20 cellular contexts compared by ENCODE assay signal in the genomic region with DNA sequence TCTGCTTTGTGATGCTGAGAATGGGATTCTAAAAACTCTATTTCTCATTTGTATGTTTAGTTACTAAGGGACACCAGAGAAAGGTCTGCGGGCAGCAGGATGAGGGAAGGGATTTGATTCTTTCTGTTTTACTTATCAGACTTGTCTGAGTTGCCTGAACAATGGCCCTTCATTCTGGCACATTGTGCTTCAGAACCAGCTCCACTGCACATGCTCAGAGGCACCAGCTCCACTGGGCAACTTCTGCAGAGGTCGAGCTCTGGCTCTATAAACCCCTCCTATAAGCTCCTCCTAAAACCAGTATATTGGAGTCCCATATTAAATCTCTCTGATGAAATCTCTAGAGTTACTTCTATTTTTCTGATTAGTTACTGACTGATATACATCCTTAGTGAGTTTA.
"Had no signal": no experiment of that assay in that cellular context is flagged by ENCODE, and none has a peak within 500 bp of the region (broad histone marks: within the 10 kb centered on the region; RNA-seq: fewer than 3 reads in every experiment).

No MANE protein-coding gene starts in this region.

- H3K36me3 Mint-ChIP-seq: natural killer cell, type B pancreatic cell had no signal

- H3K27ac Mint-ChIP-seq: dendritic cell treated with granulocyte-macrophage colony-stimulating factor and Interleukin-4, amounts not matched to agents 40 ng/mL and 50 ng/mL, for 4 days; endodermal cell; natural killer cell; type B pancreatic cell had no signal

- H3K9me3 ChIP-seq: heart left ventricle, right atrium auricular region, sigmoid colon, stomach, suprapubic skin, thyroid gland had no signal

- H2AFZ ChIP-seq: parathyroid adenoma had no signal

- H3K4me3 Mint-ChIP-seq: dendritic cell treated with granulocyte-macrophage colony-stimulating factor and Interleukin-4, amounts not matched to agents 40 ng/mL and 50 ng/mL, for 4 days; endodermal cell; natural killer cell; neural crest cell; type B pancreatic cell had no signal

- H3K4me3 ChIP-seq: heart left ventricle, right atrium auricular region, sigmoid colon, skin epidermis, stomach, suprapubic skin, thyroid gland had no signal

- H3K27me3 ChIP-seq: foreskin keratinocyte, heart left ventricle, right atrium auricular region, sigmoid colon, stomach, suprapubic skin, thyroid gland had no signal

- H3K27ac ChIP-seq: foreskin keratinocyte, heart left ventricle, parathyroid adenoma, right atrium auricular region, sigmoid colon, skin epidermis, stomach, suprapubic skin, thyroid gland had no signal

- ATAC-seq: foreskin keratinocyte, heart left ventricle, left lobe of liver, natural killer cell had no signal

- H3K27me3 Mint-ChIP-seq: dendritic cell treated with granulocyte-macrophage colony-stimulating factor and Interleukin-4, amounts not matched to agents 40 ng/mL and 50 ng/mL, for 4 days; type B pancreatic cell had no signal

- H3K36me3 ChIP-seq: heart left ventricle, right atrium auricular region, sigmoid colon, stomach, suprapubic skin, thyroid gland had no signal

- H3K79me2 ChIP-seq: parathyroid adenoma had no signal

- H3K9me3 Mint-ChIP-seq: endodermal cell had no signal

- H3K9ac ChIP-seq: parathyroid adenoma had no signal

- H3K4me1 ChIP-seq: heart left ventricle, parathyroid adenoma, right atrium auricular region, sigmoid colon, stomach, suprapubic skin, thyroid gland had no signal

- H3K4me1 Mint-ChIP-seq: endodermal cell, natural killer cell, neural crest cell had no signal

- DNase-seq: endodermal cell; erythroblast; foreskin keratinocyte; heart left ventricle; islet precursor cell; mammary epithelial cell; natural killer cell; sigmoid colon; stimulated activated CD4-positive, alpha-beta T cell treated with anti-CD3 and anti-CD28 coated beads, Interleukin-12 subunit alpha, Interleukin-12 subunit beta, amount 100 ng/mL, for 4 hours; stimulated activated naive CD4-positive, alpha-beta T cell; stomach; thyroid gland had no signal
